ENCODE assay signal across 12 cellular contexts in genomic region chr6:1916334-1916985, GRCh38.
DNase-seq lines count a peak whose midpoint lies in the region; ATAC-seq lines count a peak whose summit lies in the region.
"Had no signal": no experiment of that assay in that cellular context is flagged by ENCODE, and none has a peak within 500 bp of the region (broad histone marks: within the 10 kb centered on the region; RNA-seq: fewer than 3 reads in every experiment).

No MANE protein-coding gene starts in this region.

- intact Hi-C loops in CD4-positive, alpha-beta memory T cell (cut with micrococcal nuclease), result no loop called here
- intact Hi-C loops in activated CD4-positive, alpha-beta T cell treated with anti-CD3 and anti-CD28 coated beads, Interleukin-2, amount 10 ng/mL, durations not matched to agents 24 days and 14 days (cut with micrococcal nuclease), result no loop called here

- H3K4me3 Mint-ChIP-seq in CD4-positive, alpha-beta memory T cell, result no peak overlapping the region
- H3K4me3 Mint-ChIP-seq in activated CD4-positive, alpha-beta T cell treated with anti-CD3 and anti-CD28 coated beads, Interleukin-2, amount 10 ng/mL, durations not matched to agents 24 days and 14 days, result no peak overlapping the region
- H3K4me3 Mint-ChIP-seq: activated naive CD8-positive, alpha-beta T cell treated with anti-CD3 and anti-CD28 coated beads for 36 hours; IgD-negative memory B cell had no signal

- H3K9me3 ChIP-seq in mesodermal cell (ENCODE audit: control insufficient read depth, low read length), result no peaks in the 10 kb centered on the region
- H3K9me3 ChIP-seq in CD4-positive, alpha-beta memory T cell (ENCODE audit: control insufficient read depth in 1 of 2, low read length in 2 of 2), result no peaks in the 10 kb centered on the region

- DNase-seq in Ammon's horn (ENCODE audit: low spot score) (peak; percentile 34), LHCN-M2 (ENCODE audit: low read depth) (peak; percentile 45), dedifferentiated amniotic fluid mesenchymal stem cell (ENCODE audit: extremely low spot score) (peak; percentile 26), DMS 273 treated with DMSO at 0.1 percent for 48 hours (lab: John Stamatoyannopoulos, UW) (no peak)
- no peak for DNase-seq in CD4-positive, alpha-beta memory T cell
- no peak for DNase-seq in activated CD4-positive, alpha-beta T cell treated with anti-CD3 and anti-CD28 coated beads, Interleukin-2, amount 10 ng/mL, durations not matched to agents 24 days and 14 days
- DNase-seq: activated naive CD8-positive, alpha-beta T cell treated with anti-CD3 and anti-CD28 coated beads for 36 hours; NCI-H446 had no signal

- H3K4me3 ChIP-seq in mesodermal cell (ENCODE audit: extremely low read depth, insufficient read depth, low read length, poor library complexity, severe bottlenecking), result no peak overlapping the region
- no peak overlapping the region for H3K4me3 ChIP-seq in CD4-positive, alpha-beta memory T cell (ENCODE audit: low read length in 2 of 2)

- no peaks in the 10 kb centered on the region for H3K27me3 Mint-ChIP-seq in CD4-positive, alpha-beta memory T cell
- H3K27me3 Mint-ChIP-seq in activated CD4-positive, alpha-beta T cell treated with anti-CD3 and anti-CD28 coated beads, Interleukin-2, amount 10 ng/mL, durations not matched to agents 24 days and 14 days, result no peaks in the 10 kb centered on the region
- H3K27me3 Mint-ChIP-seq: activated naive CD8-positive, alpha-beta T cell treated with anti-CD3 and anti-CD28 coated beads for 36 hours; IgD-negative memory B cell had no signal

- peaks cover 4 to 8% (median 7%) of the 10 kb centered on the region in 4 donors for H3K4me1 Mint-ChIP-seq in CD4-positive, alpha-beta memory T cell
- peaks cover 16% of the 10 kb centered on the region for H3K4me1 Mint-ChIP-seq in activated CD4-positive, alpha-beta T cell treated with anti-CD3 and anti-CD28 coated beads, Interleukin-2, amount 10 ng/mL, durations not matched to agents 24 days and 14 days

- peaks cover 0 to 19% of the 10 kb centered on the region in 2 donors for H3K36me3 Mint-ChIP-seq in CD4-positive, alpha-beta memory T cell
- no peaks in the 10 kb centered on the region for H3K36me3 Mint-ChIP-seq in activated CD4-positive, alpha-beta T cell treated with anti-CD3 and anti-CD28 coated beads, Interleukin-2, amount 10 ng/mL, durations not matched to agents 24 days and 14 days (ENCODE audit: low read depth)

- H3K27ac ChIP-seq in mesodermal cell (ENCODE audit: low read depth, low read length, severe bottlenecking), result peak overlapping the region; percentile 11
- no peak overlapping the region for H3K27ac ChIP-seq in CD4-positive, alpha-beta memory T cell (ENCODE audit: low read depth, low read length)

- no peak for ATAC-seq in activated CD4-positive, CD25-positive, alpha-beta regulatory T cell treated with anti-CD3 and anti-CD28 coated beads, Interleukin-2, amount 50 U/mL, for 24 hours
- ATAC-seq: Right ventricle myocardium inferior had no signal

- no peaks in the 10 kb centered on the region for H3K9me3 Mint-ChIP-seq in CD4-positive, alpha-beta memory T cell
- H3K9me3 Mint-ChIP-seq in activated CD4-positive, alpha-beta T cell treated with anti-CD3 and anti-CD28 coated beads, Interleukin-2, amount 10 ng/mL, durations not matched to agents 24 days and 14 days, result no peaks in the 10 kb centered on the region
- H3K9me3 Mint-ChIP-seq: activated naive CD8-positive, alpha-beta T cell treated with anti-CD3 and anti-CD28 coated beads for 36 hours; IgD-negative memory B cell had no signal

- no peak overlapping the region for H3K27ac Mint-ChIP-seq in CD4-positive, alpha-beta memory T cell
- H3K27ac Mint-ChIP-seq in activated CD4-positive, alpha-beta T cell treated with anti-CD3 and anti-CD28 coated beads, Interleukin-2, amount 10 ng/mL, durations not matched to agents 24 days and 14 days, result no peak overlapping the region
- H3K27ac Mint-ChIP-seq: activated naive CD8-positive, alpha-beta T cell treated with anti-CD3 and anti-CD28 coated beads for 36 hours; IgD-negative memory B cell had no signal

- H3K27me3 ChIP-seq in CD4-positive, alpha-beta memory T cell (ENCODE audit: insufficient read depth, low read length), result no peaks in the 10 kb centered on the region

- CTCF ChIA-PET in CD4-positive, alpha-beta memory T cell (lab: Charles Lee; ENCODE audit: partially characterized antibody), result no interaction called here

- POLR2A ChIA-PET in CD4-positive, alpha-beta memory T cell (lab: Charles Lee; ENCODE audit: partially characterized antibody), result no interaction called here

- 95 to 100% methylated on average over 2 to 3 of the region's 8 CpGs for WGBS in mesodermal cell (ENCODE audit: insufficient coverage in 2 of 2), 2 experiments

- no peaks in the 10 kb centered on the region for H3K36me3 ChIP-seq in mesodermal cell (ENCODE audit: control insufficient read depth, insufficient read depth, low read length)
- no peaks in the 10 kb centered on the region for H3K36me3 ChIP-seq in CD4-positive, alpha-beta memory T cell (ENCODE audit: insufficient read depth, low read length)

- H3K4me1 ChIP-seq in mesodermal cell (ENCODE audit: control insufficient read depth, insufficient read depth, low read length, poor library complexity, severe bottlenecking), result peaks cover 24% of the 10 kb centered on the region
- H3K4me1 ChIP-seq in CD4-positive, alpha-beta memory T cell (ENCODE audit: insufficient read depth, low read length), result no peaks in the 10 kb centered on the region

Comparison
In these comparisons a context has a peak if more than half of its experiments do, and no peak if none do; other contexts are left out.
1. DNase-seq: peak in Ammon's horn (single experiment), LHCN-M2 (single experiment) and dedifferentiated amniotic fluid mesenchymal stem cell (single experiment); none in DMS 273 treated with DMSO at 0.1 percent for 48 hours (single experiment), CD4-positive, alpha-beta memory T cell (0 of 5) and activated CD4-positive, alpha-beta T cell treated with anti-CD3 and anti-CD28 coated beads, Interleukin-2, amount 10 ng/mL, durations not matched to agents 24 days and 14 days (single experiment).